Comparison of ENCODE assay signal across 28 cellular contexts in genomic region chr10:125419831-125420230, GRCh38.
"Had no signal": no experiment of that assay in that cellular context is flagged by ENCODE, and none has a peak within 500 bp of the region (broad histone marks: within the 10 kb centered on the region; RNA-seq: fewer than 3 reads in every experiment).

No MANE protein-coding gene starts in this region.

- H3K27me3 Mint-ChIP-seq: stimulated activated memory B cell treated with anti-CD40 and anti-IgM and Interleukin-4, amounts not matched to agents 10 μg/mL and 1 μg/mL and 100 μg/mL, for 72 hours; stimulated activated naive CD8-positive, alpha-beta T cell treated with anti-CD3 and anti-CD28 coated beads, Interleukin-15, amount 100 ng/mL, for 72 hours had no signal

- H3K36me3 Mint-ChIP-seq: stimulated activated effector memory CD8-positive, alpha-beta T cell treated with anti-CD3 and anti-CD28 coated beads, Interleukin-12 subunit alpha, Interleukin-12 subunit beta, amount 100 ng/mL, for 72 hours; stimulated activated memory B cell treated with anti-CD40 and anti-IgM and Interleukin-4, amounts not matched to agents 10 μg/mL and 1 μg/mL and 100 μg/mL, for 72 hours; stimulated activated naive B cell treated with anti-CD40 and anti-IgM and Interleukin-4, amounts not matched to agents 10 μg/mL and 1 μg/mL and 100 μg/mL, for 72 hours; type B pancreatic cell had no signal

- H3K4me1 Mint-ChIP-seq: stimulated activated effector memory CD8-positive, alpha-beta T cell treated with anti-CD3 and anti-CD28 coated beads, Interleukin-12 subunit alpha, Interleukin-12 subunit beta, amount 100 ng/mL, for 72 hours; stimulated activated memory B cell treated with anti-CD40 and anti-IgM and Interleukin-4, amounts not matched to agents 10 μg/mL and 1 μg/mL and 100 μg/mL, for 72 hours; stimulated activated naive B cell treated with anti-CD40 and anti-IgM and Interleukin-4, amounts not matched to agents 10 μg/mL and 1 μg/mL and 100 μg/mL, for 72 hours; stimulated activated naive CD8-positive, alpha-beta T cell treated with anti-CD3 and anti-CD28 coated beads, Interleukin-15, amount 100 ng/mL, for 72 hours had no signal

- H3K9me3 ChIP-seq: suprapubic skin, testis, thoracic aorta, thyroid gland, tibial artery, transverse colon, upper lobe of left lung, upper lobe of right lung, uterus, vagina had no signal

- H3K4me1 ChIP-seq: suprapubic skin, testis, thyroid gland, tibial artery, tibial nerve, upper lobe of left lung, upper lobe of right lung, uterus, vagina had no signal

- H3K4me3 ChIP-seq: stomach, suprapubic skin, testis, thoracic aorta, thyroid gland, tibial artery, tibial nerve, transverse colon, upper lobe of left lung, upper lobe of right lung, uterus, vagina had no signal

- DNase-seq: stimulated activated CD4-positive, alpha-beta T cell treated with anti-CD3 and anti-CD28 coated beads, Interleukin-2, amount 100 ng/mL, for 48 hours; stimulated activated CD4-positive, alpha-beta T cell treated with anti-CD3 and anti-CD28 coated beads, Interleukin-4, amount 100 ng/mL, for 1 hour; stimulated activated CD4-positive, alpha-beta T cell treated with anti-CD3 and anti-CD28 coated beads, Interleukin-4, amount 100 ng/mL, for 24 hours; stimulated activated CD4-positive, alpha-beta T cell treated with anti-CD3 and anti-CD28 coated beads, Interleukin-4, amount 100 ng/mL, for 4 hours; stimulated activated CD8-positive, alpha-beta memory T cell treated with anti-CD3 and anti-CD28 coated beads, Interleukin-4, amount 100 ng/mL, for 48 hours; stimulated activated naive B cell treated with anti-CD40 and anti-IgM and Interleukin-4, amounts not matched to agents 10 μg/mL and 1 μg/mL and 100 μg/mL, for 72 hours; stimulated activated naive CD4-positive, alpha-beta T cell; stimulated activated naive CD4-positive, alpha-beta T cell treated with Interleukin-2 at 50 U/mL for 16 hours; stimulated activated naive CD8-positive, alpha-beta T cell treated with anti-CD3 and anti-CD28 coated beads, Interleukin-15, amount 100 ng/mL, for 72 hours; stimulated activated naive CD8-positive, alpha-beta T cell treated with anti-CD3 and anti-CD28 coated beads, Interleukin-15, Interleukin-2, amounts not matched to agents 100 U/mL and 50 U/mL, for 24 hours; stomach; substantia nigra; testis; thyroid gland; tibial artery; transverse colon; trophoblast cell; upper lobe of right lung; uterus had no signal

- ATAC-seq: stimulated activated effector memory CD8-positive, alpha-beta T cell treated with anti-CD3 and anti-CD28 coated beads, Interleukin-12 subunit alpha, Interleukin-12 subunit beta, amount 100 ng/mL, for 72 hours; stimulated activated memory B cell treated with anti-CD40 and anti-IgM and Interleukin-4, amounts not matched to agents 10 μg/mL and 1 μg/mL and 100 μg/mL, for 72 hours; stimulated activated naive B cell treated with anti-CD40 and anti-IgM and Interleukin-4, amounts not matched to agents 10 μg/mL and 1 μg/mL and 100 μg/mL, for 72 hours; stimulated activated naive CD8-positive, alpha-beta T cell treated with anti-CD3 and anti-CD28 coated beads, Interleukin-15, amount 100 ng/mL, for 72 hours; stimulated activated naive CD8-positive, alpha-beta T cell treated with anti-CD3 and anti-CD28 coated beads, Interleukin-15, Interleukin-2, amounts not matched to agents 100 U/mL and 50 U/mL, for 24 hours had no signal

- H3K27ac ChIP-seq: stomach, suprapubic skin, testis, thoracic aorta, thyroid gland, tibial artery, tibial nerve, transverse colon, upper lobe of left lung, upper lobe of right lung, uterus, vagina had no signal

- H3K27me3 ChIP-seq: stomach, testis, thyroid gland, tibial artery, tibial nerve, transverse colon, upper lobe of left lung, upper lobe of right lung, uterus, vagina had no signal

- H3K4me3 Mint-ChIP-seq: stimulated activated effector memory CD8-positive, alpha-beta T cell treated with anti-CD3 and anti-CD28 coated beads, Interleukin-12 subunit alpha, Interleukin-12 subunit beta, amount 100 ng/mL, for 72 hours; stimulated activated memory B cell treated with anti-CD40 and anti-IgM and Interleukin-4, amounts not matched to agents 10 μg/mL and 1 μg/mL and 100 μg/mL, for 72 hours; stimulated activated naive B cell treated with anti-CD40 and anti-IgM and Interleukin-4, amounts not matched to agents 10 μg/mL and 1 μg/mL and 100 μg/mL, for 72 hours; stimulated activated naive CD8-positive, alpha-beta T cell treated with anti-CD3 and anti-CD28 coated beads, Interleukin-15, amount 100 ng/mL, for 72 hours; stimulated activated naive CD8-positive, alpha-beta T cell treated with anti-CD3 and anti-CD28 coated beads, Interleukin-15, Interleukin-2, amounts not matched to agents 100 ng/mL and 50 ng/mL, for 24 hours; type B pancreatic cell had no signal

- H3K27ac Mint-ChIP-seq: stimulated activated effector memory CD8-positive, alpha-beta T cell treated with anti-CD3 and anti-CD28 coated beads, Interleukin-12 subunit alpha, Interleukin-12 subunit beta, amount 100 ng/mL, for 72 hours; stimulated activated memory B cell treated with anti-CD40 and anti-IgM and Interleukin-4, amounts not matched to agents 10 μg/mL and 1 μg/mL and 100 μg/mL, for 72 hours; stimulated activated naive B cell treated with anti-CD40 and anti-IgM and Interleukin-4, amounts not matched to agents 10 μg/mL and 1 μg/mL and 100 μg/mL, for 72 hours; stimulated activated naive CD8-positive, alpha-beta T cell treated with anti-CD3 and anti-CD28 coated beads, Interleukin-15, amount 100 ng/mL, for 72 hours; stimulated activated naive CD8-positive, alpha-beta T cell treated with anti-CD3 and anti-CD28 coated beads, Interleukin-15, Interleukin-2, amounts not matched to agents 100 ng/mL and 50 ng/mL, for 24 hours; type B pancreatic cell had no signal

- H3K36me3 ChIP-seq: stomach, suprapubic skin, thoracic aorta, thyroid gland, tibial artery, tibial nerve, transverse colon, upper lobe of left lung, upper lobe of right lung, uterus, vagina had no signal
